ENCODE assay signal across 28 cellular contexts in the genomic region with DNA sequence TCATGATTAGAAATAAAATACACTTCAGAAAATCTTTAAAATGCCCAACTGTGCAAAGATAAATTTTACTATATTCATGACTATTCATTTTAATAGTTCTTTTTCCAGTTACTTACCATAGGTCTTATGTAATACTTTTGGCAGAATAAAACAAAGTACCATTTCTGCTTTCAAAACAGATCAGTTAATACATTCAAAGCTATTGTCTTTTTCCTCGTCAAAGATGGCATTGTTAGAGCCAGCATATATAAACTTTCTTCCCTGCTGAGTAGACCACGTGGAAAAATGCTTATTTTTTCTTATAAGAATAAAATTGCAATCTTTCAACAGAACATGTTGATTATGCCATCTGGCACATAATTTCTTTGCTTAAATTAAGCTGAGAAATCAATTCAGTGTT.
"Had no signal": no experiment of that assay in that cellular context is flagged by ENCODE, and none has a peak within 500 bp of the region (broad histone marks: within the 10 kb centered on the region; RNA-seq: fewer than 3 reads in every experiment).

No MANE protein-coding gene starts in this region.

- H3K4me3 ChIP-seq: adrenal gland, ascending aorta, breast epithelium, cardiac muscle cell, colonic mucosa, esophagus squamous epithelium, gastroesophageal sphincter had no signal

- ATAC-seq: activated CD4-positive, alpha-beta T cell treated with anti-CD3 and anti-CD28 coated beads for 36 hours; activated CD8-positive, alpha-beta memory T cell treated with anti-CD3 and anti-CD28 coated beads, Interleukin-2, amount 10 ng/mL, durations not matched to agents 7 days and 5 days; activated CD8-positive, alpha-beta T cell treated with anti-CD3 and anti-CD28 coated beads, Interleukin-2, amount 10 ng/mL, durations not matched to agents 7 days and 5 days; activated naive CD8-positive, alpha-beta T cell treated with anti-CD3 and anti-CD28 coated beads, Interleukin-2, amount 50 U/mL, for 24 hours; gastroesophageal sphincter had no signal

- H3K27ac ChIP-seq: adrenal gland, ascending aorta, breast epithelium, cardiac muscle cell, colonic mucosa, epithelial cell of prostate, esophagus squamous epithelium, gastroesophageal sphincter had no signal

- H3K9me3 ChIP-seq: adrenal gland, ascending aorta, breast epithelium, colonic mucosa, esophagus squamous epithelium, gastroesophageal sphincter had no signal

- H3K4me1 ChIP-seq: adrenal gland, ascending aorta, breast epithelium, colonic mucosa, esophagus squamous epithelium had no signal

- H3K27me3 ChIP-seq: adrenal gland, ascending aorta, gastroesophageal sphincter had no signal

- H3K36me3 ChIP-seq: adrenal gland, ascending aorta, breast epithelium, cardiac muscle cell, colonic mucosa, esophagus squamous epithelium, gastroesophageal sphincter had no signal

- DNase-seq: activated CD4-positive, alpha-beta memory T cell treated with anti-CD3 and anti-CD28 coated beads for 36 hours; activated CD4-positive, alpha-beta T cell treated with anti-CD3 and anti-CD28 coated beads for 36 hours; activated CD4-positive, alpha-beta T cell treated with anti-CD3 and anti-CD28 coated beads, Interleukin-2, amount 10 ng/mL, durations not matched to agents 24 days and 14 days; activated CD4-positive, CD25-positive, alpha-beta regulatory T cell; activated CD4-positive, CD25-positive, alpha-beta regulatory T cell treated with anti-CD3 and anti-CD28 coated beads, Interleukin-2, amount 50 U/mL, for 72 hours; activated CD8-positive, alpha-beta memory T cell treated with anti-CD3 and anti-CD28 coated beads, Interleukin-2, amount 10 ng/mL, durations not matched to agents 7 days and 5 days; activated CD8-positive, alpha-beta memory T cell treated with anti-CD3 and anti-CD28 coated beads, Interleukin-2, amount 50 U/mL, for 4 hours; activated effector memory CD4-positive, alpha-beta T cell treated with anti-CD3 and anti-CD28 coated beads, Interleukin-2, amount 50 U/mL, for 16 hours; activated naive CD4-positive, alpha-beta T cell treated with anti-CD3 and anti-CD28 coated beads for 36 hours; activated naive CD8-positive, alpha-beta T cell treated with anti-CD3 and anti-CD28 coated beads for 36 hours; activated naive CD8-positive, alpha-beta T cell treated with anti-CD3 and anti-CD28 coated beads, Interleukin-2, amount 50 U/mL, for 24 hours; activated T-cell treated with anti-CD3 and anti-CD28 coated beads, Interleukin-2, amount 50 U/mL, for 1 hour; activated T-cell treated with anti-CD3 and anti-CD28 coated beads, Interleukin-2, amount 50 U/mL, for 48 hours; adrenal gland; central memory CD4-positive, alpha-beta T cell; cerebellar nuclear complex; colonic mucosa; effector CD8-positive, alpha-beta T cell; esophagus squamous epithelium; foreskin melanocyte; head of caudate nucleus; T-helper 2 cell had no signal
